In the genomic region with DNA sequence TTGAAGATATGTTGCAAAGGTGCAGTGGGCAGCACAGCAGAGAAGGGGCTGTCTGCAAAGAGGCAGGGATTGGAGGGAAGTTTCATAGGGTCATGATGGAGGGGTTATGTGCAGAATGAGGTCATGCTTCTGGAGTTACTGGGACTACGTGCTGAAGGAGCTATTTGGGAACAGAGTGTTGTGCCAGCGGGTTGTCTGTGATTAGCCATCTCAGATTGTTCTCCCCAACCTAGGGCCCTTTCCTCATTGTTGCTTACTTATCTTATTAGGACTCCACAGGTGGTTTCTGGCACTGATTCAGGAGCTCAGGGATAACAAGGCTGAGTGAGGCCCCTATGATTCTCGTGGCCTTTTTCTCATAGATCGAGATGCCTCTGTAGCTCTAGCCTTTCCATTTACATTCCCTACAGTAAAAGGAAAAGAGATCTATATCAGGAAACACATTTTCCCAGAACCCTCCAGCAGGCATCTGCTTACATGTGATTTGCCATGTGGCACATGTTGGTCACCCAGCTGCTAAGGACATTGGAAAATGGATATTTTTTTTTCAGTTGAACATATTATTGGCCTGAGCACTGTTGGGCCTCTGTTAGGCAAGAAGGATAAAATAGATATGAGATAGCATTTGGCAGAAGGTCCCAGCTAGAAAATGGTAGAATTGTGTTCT, we compare ENCODE assay signal across 14 cellular contexts.
"Had no signal": no experiment of that assay in that cellular context is flagged by ENCODE, and none has a peak within 500 bp of the region (broad histone marks: within the 10 kb centered on the region; RNA-seq: fewer than 3 reads in every experiment).

No MANE protein-coding gene starts in this region.

- H3K27me3 ChIP-seq: ascending aorta, colonic mucosa, gastrocnemius medialis, heart left ventricle, stomach had no signal

- H3K9me3 ChIP-seq: ascending aorta, colonic mucosa, gastrocnemius medialis, heart left ventricle, mucosa of descending colon, stomach had no signal

- ATAC-seq: activated T-cell treated with anti-CD3 and anti-CD28 coated beads, Interleukin-2, amount 50 U/mL, for 72 hours; esophagus mucosa; gastrocnemius medialis; heart left ventricle; left ventricle myocardium superior; mucosa of descending colon had no signal

- FAIRE-seq: TTC549 had no signal

- H3K4me3 ChIP-seq: ascending aorta, colonic mucosa, gastrocnemius medialis, heart left ventricle, mucosa of descending colon, stomach had no signal

- DNase-seq: activated CD4-positive, alpha-beta T cell treated with anti-CD3 and anti-CD28 coated beads, Interleukin-2, amount 50 U/mL, for 4 hours; activated effector memory CD4-positive, alpha-beta T cell treated with anti-CD3 and anti-CD28 coated beads, Interleukin-2, amount 50 U/mL, for 16 hours; activated T-cell treated with anti-CD3 and anti-CD28 coated beads, Interleukin-2, amount 50 U/mL, for 72 hours; colonic mucosa; effector CD4-positive, alpha-beta T cell; gastrocnemius medialis; heart left ventricle; left ventricle myocardium superior; mucosa of descending colon; naive B cell; stomach had no signal

- H3K27ac ChIP-seq: ascending aorta, colonic mucosa, gastrocnemius medialis, heart left ventricle, stomach had no signal

- H3K36me3 ChIP-seq: ascending aorta, colonic mucosa, gastrocnemius medialis, heart left ventricle, stomach had no signal

- H3K4me1 ChIP-seq: ascending aorta, colonic mucosa, gastrocnemius medialis, stomach had no signal
